ENCODE assay signal across 1 cellular context in genomic region chr15:84653584-84653909, GRCh38.
TF ChIP-seq lines count a peak whose summit lies in the region.

No MANE protein-coding gene starts in this region.

TF ChIP-seq in K562, 482 proteins besides CTCF, POLR2A, EP300 and RAD21 (continued from another document and continues in another):
- TF ChIP-seq BRD9 (IDR thresholded peaks at IDR 0.05; ENCODE audit: low read depth, partially characterized antibody) (no peak), SNAPC5 (CRISPR knock-in tag; IDR thresholded peaks at IDR 0.05) (no peak), ETS2 (tag; IDR thresholded peaks at IDR 0.05; ENCODE audit: borderline replicate concordance, poor library complexity, severe bottlenecking) (no peak), SLC30A9 (CRISPR knock-in tag; IDR thresholded peaks at IDR 0.05) (no peak), NCOR1 (IDR thresholded peaks at IDR 0.05) (no peak), SP1 (CRISPR knock-in tag; IDR thresholded peaks at IDR 0.05) (no peak), SMARCB1 (IDR thresholded peaks at IDR 0.05; ENCODE audit: insufficient read length, low read depth) (no peak), ESRRB (CRISPR knock-in tag; IDR thresholded peaks at IDR 0.05; ENCODE audit: borderline replicate concordance) (no peak), ID3 (CRISPR knock-in tag; IDR thresholded peaks at IDR 0.05) (no peak), ID3 (tag; IDR thresholded peaks at IDR 0.05) (0 out of 2 replicates have a peak, but pooled peaks have one; percentile 61), NCOA6 (IDR thresholded peaks at IDR 0.05) (no peak), ZNF561 (CRISPR knock-in tag; conservative IDR thresholded peaks at IDR 0.05) (no peak), PTRF (tag; IDR thresholded peaks at IDR 0.05) (peak; percentile 48; the same call in 1 of the 2 replicates), GATAD2B (IDR thresholded peaks at IDR 0.05; ENCODE audit: borderline replicate concordance) (no peak), IRF2 (CRISPR knock-in tag; IDR thresholded peaks at IDR 0.05) (no peak), CREB3 (tag; conservative IDR thresholded peaks at IDR 0.05; ENCODE audit: low read depth) (peak; percentile 80; the same call in 1 of the 2 replicates), NCOA4 (IDR thresholded peaks at IDR 0.05; ENCODE audit: partially characterized antibody) (no peak), FOXP1 (CRISPR knock-in tag; IDR thresholded peaks at IDR 0.05) (no peak), ZNF699 (CRISPR knock-in tag; IDR thresholded peaks at IDR 0.05; ENCODE audit: insufficient replicate concordance) (no peak), DMBX1 (CRISPR knock-in tag; IDR thresholded peaks at IDR 0.05; ENCODE audit: borderline replicate concordance) (0 out of 2 replicates have a peak, but pooled peaks have one; percentile 34), TCF15 (CRISPR knock-in tag; IDR thresholded peaks at IDR 0.05) (no peak), HCFC1 (IDR thresholded peaks at IDR 0.05; ENCODE audit: low read depth, low read length) (no peak), SMARCE1 (IDR thresholded peaks at IDR 0.05) (no peak), CTCFL (IDR thresholded peaks at IDR 0.05; ENCODE audit: borderline replicate concordance, insufficient read depth, low read depth, low read length, poor library complexity, severe bottlenecking) (no peak), MCM2 (IDR thresholded peaks at IDR 0.05; ENCODE audit: low read depth) (no peak), ZBTB2 (IDR thresholded peaks at IDR 0.05) (no peak), CLOCK (CRISPR knock-in tag; IDR thresholded peaks at IDR 0.05; ENCODE audit: borderline replicate concordance) (no peak), EHMT2 (IDR thresholded peaks at IDR 0.05) (no peak), KDM4B (IDR thresholded peaks at IDR 0.05; ENCODE audit: borderline replicate concordance in 2 of 2, low read depth in 1 of 2) (no peak), CHD7 (IDR thresholded peaks at IDR 0.05; ENCODE audit: low read depth, low read length) (no peak), E2F3 (CRISPR knock-in tag; IDR thresholded peaks at IDR 0.05) (no peak), THAP7 (CRISPR knock-in tag; IDR thresholded peaks at IDR 0.05) (no peak), DIDO1 (tag; IDR thresholded peaks at IDR 0.05; ENCODE audit: low read depth) (no peak), ZNF639 (CRISPR knock-in tag; conservative IDR thresholded peaks at IDR 0.05 in 1 of 2, IDR thresholded peaks at IDR 0.05 in 1 of 2) (no peak)
